In genomic region chr12:50506753-50507473, GRCh38 we compare ENCODE assay signal across 8 cellular contexts. TPM values are rescaled to one million over a fixed set of nuclear protein-coding genes. Genes with fewer than 3 reads are reported as not detected.
DNase-seq lines count a peak whose midpoint lies in the region; ATAC-seq and TF ChIP-seq lines count a peak whose summit lies in the region.

No MANE protein-coding gene starts in this region.

- no peak for TF ChIP-seq CTCF in fibroblast of villous mesenchyme (IDR thresholded peaks at IDR 0.05; ENCODE audit: insufficient read depth, low read depth, low read length)
- TF ChIP-seq CTCF in retinal pigment epithelial cell (conservative IDR thresholded peaks at IDR 0.05; ENCODE audit: low read depth, low read length), result no peak

- no peaks in the 10 kb centered on the region for H3K27me3 Mint-ChIP-seq in activated CD4-positive, alpha-beta memory T cell treated with anti-CD3 and anti-CD28 coated beads for 36 hours

- H3K4me3 ChIP-seq in GM23248, result peak overlapping the region; percentile 83
- H3K4me3 ChIP-seq in fibroblast of villous mesenchyme (ENCODE audit: low read depth, low read length), result peak overlapping the region; percentile 97
- peak overlapping the region; percentile 95 for H3K4me3 ChIP-seq in retinal pigment epithelial cell (ENCODE audit: low read length)

- peak overlapping the region; percentile 93 for H3K27ac Mint-ChIP-seq in activated CD4-positive, alpha-beta memory T cell treated with anti-CD3 and anti-CD28 coated beads for 36 hours

- H3K4me3 Mint-ChIP-seq in activated CD4-positive, alpha-beta memory T cell treated with anti-CD3 and anti-CD28 coated beads for 36 hours, result peak overlapping the region; percentile 99

- no peaks in the 10 kb centered on the region for H3K9me2 ChIP-seq in GM23248 (ENCODE audit: insufficient read depth)

- peaks cover 48% of the 10 kb centered on the region for H3K4me1 Mint-ChIP-seq in activated CD4-positive, alpha-beta memory T cell treated with anti-CD3 and anti-CD28 coated beads for 36 hours (ENCODE audit: low read depth)

- in situ Hi-C loops in GM23248 (cut with MboI), result loop anchor here (10.0 kb wide), 1 partner anchor 128 kb away; no protein-coding TSS in a partner anchor

- DNase-seq in GM23248 (no peak), fibroblast of villous mesenchyme (ENCODE audit: low read depth) (peak; percentile 70), retinal pigment epithelial cell (ENCODE audit: low read depth) (peak; percentile 75), 8988T (no peak), epidermal melanocyte (ENCODE audit: insufficient read length, low spot score) (no peak), HCEC 1CT (no peak)
- no peak for DNase-seq in activated CD4-positive, alpha-beta memory T cell treated with anti-CD3 and anti-CD28 coated beads for 36 hours

- POLR2A ChIA-PET in activated CD4-positive, alpha-beta memory T cell treated with anti-CD3 and anti-CD28 coated beads for 36 hours (lab: Charles Lee), result interaction anchor here (0.6 to 1.9 kb wide), 3 partner anchors 36 to 80 kb away, joined by 3 to 8 read pairs (median 3); no protein-coding TSS in a partner anchor

- peak overlapping the region; percentile 88 for H3K9ac ChIP-seq in GM23248

- peaks cover 3% of the 10 kb centered on the region for H3K36me3 Mint-ChIP-seq in activated CD4-positive, alpha-beta memory T cell treated with anti-CD3 and anti-CD28 coated beads for 36 hours

- WGBS in GM23248 (ENCODE audit: low coverage in 1 of 2, low lambda C conversion rate in 2 of 2, missing lambda C conversion rate in 2 of 2), 2 experiments, result 38 to 45% methylated on average over 2 of the region's 2 CpGs

- peak overlapping the region; percentile 96 for H3K4me2 ChIP-seq in GM23248 (ENCODE audit: unreplicated experiment)

- no peaks in the 10 kb centered on the region for H4K20me1 ChIP-seq in GM23248 (ENCODE audit: insufficient read depth)

- CTCF ChIA-PET in activated CD4-positive, alpha-beta memory T cell treated with anti-CD3 and anti-CD28 coated beads for 36 hours (lab: Charles Lee), result interaction anchor here (0.8 to 8.5 kb wide), 10 partner anchors 28 to 135 kb away, joined by 3 to 147 read pairs (median 4); no protein-coding TSS in a partner anchor

- no peaks in the 10 kb centered on the region for H3K9me3 ChIP-seq in GM23248 (ENCODE audit: low read depth)

- H3F3A ChIP-seq in GM23248 (ENCODE audit: insufficient read depth), result no peaks in the 10 kb centered on the region

- no peaks in the 10 kb centered on the region for H3K36me3 ChIP-seq in GM23248 (ENCODE audit: low read depth)

- no peak for ATAC-seq in HG03378 (IDR thresholded peaks at IDR 0.05; ENCODE audit: unreplicated experiment)

- H3K79me2 ChIP-seq in GM23248 (ENCODE audit: insufficient read depth), result peaks cover 68% of the 10 kb centered on the region

- no peaks in the 10 kb centered on the region for H3K27me3 ChIP-seq in GM23248 (replicated peaks; ENCODE audit: insufficient read depth)

- H2AFZ ChIP-seq in GM23248, result no peak overlapping the region

- H3K9me3 Mint-ChIP-seq in activated CD4-positive, alpha-beta memory T cell treated with anti-CD3 and anti-CD28 coated beads for 36 hours, result no peaks in the 10 kb centered on the region

- intact Hi-C loops in activated CD4-positive, alpha-beta memory T cell treated with anti-CD3 and anti-CD28 coated beads for 36 hours (cut with micrococcal nuclease), result loop anchor here (1.0 to 10.0 kb wide), 3 partner anchors 35 to 518 kb away; partner anchors contain the start of gene SLC11A2

- H3K4me1 ChIP-seq in GM23248 (ENCODE audit: insufficient read depth), result peaks cover 23% of the 10 kb centered on the region

- H3K27ac ChIP-seq in GM23248, result no peak overlapping the region

RNA-seq across cellular contexts. Expression of gene DIP2B, which starts 2.1 kb away (rescaled TPM):
- 17.9 and 19.5 TPM in 2 replicates for total RNA-seq in GM23248 (2014; rRNA removed; shearing (Covaris generic))
- polyA plus RNA-seq in GM23248 (2016; fragmentation: Nextera tagmentation; extraction: Ambion mirVana), result 5.4 and 5.6 TPM in 2 replicates
- 10 to 100 TPM; 23.3 to 23.7 TPM for total RNA-seq in activated CD4-positive, alpha-beta memory T cell treated with anti-CD3 and anti-CD28 coated beads for 36 hours
- 29.8 and 32.9 TPM in 2 replicates for total RNA-seq in fibroblast of villous mesenchyme

Comparison
In these comparisons a context has a peak if more than half of its experiments do, and no peak if none do; other contexts are left out.
1. DNase-seq: peak in fibroblast of villous mesenchyme (single experiment) and retinal pigment epithelial cell (single experiment); none in GM23248 (single experiment), activated CD4-positive, alpha-beta memory T cell treated with anti-CD3 and anti-CD28 coated beads for 36 hours (single experiment), 8988T (single experiment), epidermal melanocyte (single experiment) and HCEC 1CT (single experiment).
2. Peak in every context shown above with its lines, with median percentiles within 50 percentile points of each other: H3K4me3 ChIP-seq.